ENCODE assay signal across 22 cellular contexts in the genomic region with DNA sequence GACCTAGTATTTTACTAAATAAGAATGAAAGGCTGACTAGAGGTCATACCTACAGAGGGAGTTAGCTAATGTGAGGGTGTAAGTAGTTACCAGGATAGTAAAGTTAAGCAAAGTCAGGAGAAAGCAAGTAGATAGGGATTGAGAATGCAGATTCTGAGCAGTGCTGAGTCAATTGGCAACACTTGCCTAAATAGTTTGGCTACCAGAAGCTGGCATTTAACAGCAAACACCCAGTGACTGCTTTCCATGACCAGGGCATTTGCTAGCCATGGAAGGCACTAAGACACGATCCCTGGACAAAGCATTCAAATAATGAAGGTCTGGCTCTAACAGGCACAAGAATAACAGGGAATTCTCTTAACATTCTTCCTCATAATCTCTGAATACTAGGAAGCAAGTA. TPM values are rescaled to one million over a fixed set of nuclear protein-coding genes. Genes with fewer than 3 reads are reported as not detected.
DNase-seq lines count a peak whose midpoint lies in the region; ATAC-seq and TF ChIP-seq lines count a peak whose summit lies in the region.
"Had no signal": no experiment of that assay in that cellular context is flagged by ENCODE, and none has a peak within 500 bp of the region (broad histone marks: within the 10 kb centered on the region; RNA-seq: fewer than 3 reads in every experiment).

No MANE protein-coding gene starts in this region.

- no peak overlapping the region for H3K4me3 Mint-ChIP-seq in activated CD4-positive, alpha-beta memory T cell treated with anti-CD3 and anti-CD28 coated beads for 36 hours
- no peak overlapping the region for H3K4me3 Mint-ChIP-seq in activated CD4-positive, alpha-beta memory T cell treated with anti-CD3 and anti-CD28 coated beads, Interleukin-2, amount 10 ng/mL, durations not matched to agents 7 days and 5 days
- H3K4me3 Mint-ChIP-seq: CD14-positive monocyte had no signal

- H3K27ac ChIP-seq in heart right ventricle (peak overlapping the region in 1 of 10 donors; percentile 17), right atrium auricular region (no peak overlapping the region), psoas muscle (peak overlapping the region; percentile 2)
- H3K27ac ChIP-seq: 22Rv1 had no signal

- ATAC-seq in heart right ventricle (peak in 5 of 8 donors; percentile 29 to 52 (median 41)), psoas muscle (peak in 3 of 4 donors; percentile 32 to 77 (median 75))
- ATAC-seq: PC-3 had no signal

- H3K27me3 Mint-ChIP-seq in activated CD4-positive, alpha-beta memory T cell treated with anti-CD3 and anti-CD28 coated beads for 36 hours, result no peaks in the 10 kb centered on the region
- H3K27me3 Mint-ChIP-seq in activated CD4-positive, alpha-beta memory T cell treated with anti-CD3 and anti-CD28 coated beads, Interleukin-2, amount 10 ng/mL, durations not matched to agents 7 days and 5 days, result no peaks in the 10 kb centered on the region

- TF ChIP-seq CTCF in heart right ventricle (IDR thresholded peaks at IDR 0.05) (no peak), right atrium auricular region (IDR thresholded peaks at IDR 0.05) (no peak), psoas muscle (IDR thresholded peaks at IDR 0.05) (no peak)

- H3K4me1 ChIP-seq in heart right ventricle (no peaks in the 10 kb centered on the region), right atrium auricular region (no peaks in the 10 kb centered on the region), psoas muscle (no peaks in the 10 kb centered on the region)
- H3K4me1 ChIP-seq: BE2C had no signal

- H3K4me3 ChIP-seq in heart right ventricle (no peak overlapping the region), right atrium auricular region (no peak overlapping the region), psoas muscle (no peak overlapping the region)
- H3K4me3 ChIP-seq: MG63 had no signal

- H3K9me3 Mint-ChIP-seq in activated CD4-positive, alpha-beta memory T cell treated with anti-CD3 and anti-CD28 coated beads for 36 hours, result no peaks in the 10 kb centered on the region
- H3K9me3 Mint-ChIP-seq in activated CD4-positive, alpha-beta memory T cell treated with anti-CD3 and anti-CD28 coated beads, Interleukin-2, amount 10 ng/mL, durations not matched to agents 7 days and 5 days, result no peaks in the 10 kb centered on the region

- peaks cover 6% of the 10 kb centered on the region for H3K4me1 Mint-ChIP-seq in activated CD4-positive, alpha-beta memory T cell treated with anti-CD3 and anti-CD28 coated beads for 36 hours (ENCODE audit: low read depth)
- H3K4me1 Mint-ChIP-seq in activated CD4-positive, alpha-beta memory T cell treated with anti-CD3 and anti-CD28 coated beads, Interleukin-2, amount 10 ng/mL, durations not matched to agents 7 days and 5 days, result no peaks in the 10 kb centered on the region
- H3K4me1 Mint-ChIP-seq: CD14-positive monocyte had no signal

- intact Hi-C loops in activated CD4-positive, alpha-beta memory T cell treated with anti-CD3 and anti-CD28 coated beads for 36 hours (cut with micrococcal nuclease), result no loop called here
- intact Hi-C loops in heart right ventricle (cut with DNase I), result no loop called here
- intact Hi-C loops in psoas muscle (cut with DNase I), result loop anchor here (5.0 to 10.0 kb wide), 3 partner anchors 33 to 69 kb away; no protein-coding TSS in a partner anchor

- CTCF ChIA-PET in activated CD4-positive, alpha-beta memory T cell treated with anti-CD3 and anti-CD28 coated beads for 36 hours (lab: Charles Lee), result no interaction called here
- CTCF ChIA-PET in activated CD4-positive, alpha-beta memory T cell treated with anti-CD3 and anti-CD28 coated beads, Interleukin-2, amount 10 ng/mL, durations not matched to agents 7 days and 5 days (lab: Charles Lee), result no interaction called here

- H3K27me3 ChIP-seq in heart right ventricle (no peaks in the 10 kb centered on the region), right atrium auricular region (no peaks in the 10 kb centered on the region), psoas muscle (ENCODE audit: insufficient read depth in 3 of 3, low read length in 2 of 3) (no peaks in the 10 kb centered on the region)
- H3K27me3 ChIP-seq: BE2C, MG63 had no signal

- POLR2A ChIA-PET in activated CD4-positive, alpha-beta memory T cell treated with anti-CD3 and anti-CD28 coated beads for 36 hours (lab: Charles Lee), result no interaction called here
- POLR2A ChIA-PET in activated CD4-positive, alpha-beta memory T cell treated with anti-CD3 and anti-CD28 coated beads, Interleukin-2, amount 10 ng/mL, durations not matched to agents 7 days and 5 days (lab: Charles Lee), result no interaction called here

- DNase-seq in activated CD4-positive, alpha-beta memory T cell treated with anti-CD3 and anti-CD28 coated beads for 36 hours, result no peak
- DNase-seq in activated CD4-positive, alpha-beta memory T cell treated with anti-CD3 and anti-CD28 coated beads, Interleukin-2, amount 10 ng/mL, durations not matched to agents 7 days and 5 days, result no peak
- DNase-seq in heart right ventricle (no peak), right atrium auricular region (ENCODE audit: low spot score) (no peak), psoas muscle (no peak), HPDE6-E6E7 (ENCODE audit: extremely low spot score) (no peak), putamen (ENCODE audit: low spot score) (no peak)
- DNase-seq: ACHN; BE2C; Calu3; DMS153; H7; KBM-7; MG63; NCI-H2029; NCI-H446 treated with DMSO at 0.1 percent for 48 hours; NCI-H526; NCI-H82; NK-92 treated with Interleukin-12 subunit alpha and Interleukin-12 subunit beta, amount 100 ng/mL, for 24 hours; PC-3 had no signal

- WGBS in heart right ventricle, 2 donors, result 84 to 86% methylated on average over 1 of the region's 1 CpG
- WGBS in psoas muscle, 3 donors, result 30 to 52% (median 36%) methylated on average over 1 of the region's 1 CpG

- peak overlapping the region; percentile 5 for H3K27ac Mint-ChIP-seq in activated CD4-positive, alpha-beta memory T cell treated with anti-CD3 and anti-CD28 coated beads for 36 hours
- no peak overlapping the region for H3K27ac Mint-ChIP-seq in activated CD4-positive, alpha-beta memory T cell treated with anti-CD3 and anti-CD28 coated beads, Interleukin-2, amount 10 ng/mL, durations not matched to agents 7 days and 5 days

- peaks cover 42% of the 10 kb centered on the region for H3K36me3 Mint-ChIP-seq in activated CD4-positive, alpha-beta memory T cell treated with anti-CD3 and anti-CD28 coated beads for 36 hours
- H3K36me3 Mint-ChIP-seq in activated CD4-positive, alpha-beta memory T cell treated with anti-CD3 and anti-CD28 coated beads, Interleukin-2, amount 10 ng/mL, durations not matched to agents 7 days and 5 days (ENCODE audit: low read depth), result peaks cover 57% of the 10 kb centered on the region

- H3K36me3 ChIP-seq in heart right ventricle (peaks cover 0 to 100% (median 53%) of the 10 kb centered on the region in 9 donors), right atrium auricular region (peaks cover 79% of the 10 kb centered on the region), psoas muscle (ENCODE audit: insufficient read depth in 1 of 2, low read depth in 1 of 2) (peaks cover 3 to 100% of the 10 kb centered on the region in 2 donors)

- no peaks in the 10 kb centered on the region for H3K9me3 ChIP-seq in heart right ventricle
- H3K9me3 ChIP-seq in right atrium auricular region, result no peaks in the 10 kb centered on the region
- no peaks in the 10 kb centered on the region for H3K9me3 ChIP-seq in psoas muscle
- H3K9me3 ChIP-seq: BE2C, MG63 had no signal

RNA-seq across cellular contexts. Expression of a gene that starts 25.9 kb away (rescaled TPM):
- total RNA-seq in activated CD4-positive, alpha-beta memory T cell treated with anti-CD3 and anti-CD28 coated beads for 36 hours, result 10 to 100 TPM; 34.5 to 35.7 TPM
- total RNA-seq in activated CD4-positive, alpha-beta memory T cell treated with anti-CD3 and anti-CD28 coated beads, Interleukin-2, amount 10 ng/mL, durations not matched to agents 7 days and 5 days, result 10 to 100 TPM; 39.1 to 39.4 TPM
- total RNA-seq in heart right ventricle (10 to 100 TPM; 11.8 to 21.1 (median 14.3) TPM), right atrium auricular region (10 to 100 TPM; 19.6 to 21.8 TPM), psoas muscle (10 to 100 TPM; 29.8 to 49.5 (median 35.8) TPM)
- polyA plus RNA-seq in heart right ventricle (1 to 10 TPM; 4.7 to 6.4 TPM), psoas muscle (10 to 100 TPM in 2 of 3 donors, 1 to 10 TPM in 1; 6.3 to 20.8 (median 11.8) TPM)

Comparison
In these comparisons a context has a peak if more than half of its experiments do, and no peak if none do; other contexts are left out.
1. intact Hi-C loops: an anchor here in psoas muscle (5.0 to 10.0 kb wide); none called in activated CD4-positive, alpha-beta memory T cell treated with anti-CD3 and anti-CD28 coated beads for 36 hours and heart right ventricle.